In genomic region chr18:49500136-49500921, GRCh38 we compare ENCODE assay signal across 22 cellular contexts. TPM values are rescaled to one million over a fixed set of nuclear protein-coding genes. Genes with fewer than 3 reads are reported as not detected.
DNase-seq lines count a peak whose midpoint lies in the region; ATAC-seq and TF ChIP-seq lines count a peak whose summit lies in the region.
"Had no signal": no experiment of that assay in that cellular context is flagged by ENCODE, and none has a peak within 500 bp of the region (broad histone marks: within the 10 kb centered on the region; RNA-seq: fewer than 3 reads in every experiment).

No MANE protein-coding gene starts in this region.

- no peak overlapping the region for H2BK15ac ChIP-seq in H9 (ENCODE audit: low read depth, low read length)
- no peak overlapping the region for H2BK15ac ChIP-seq in neuronal stem cell (ENCODE audit: low read length)

- no peaks in the 10 kb centered on the region for H3K27me3 ChIP-seq in H9 (ENCODE audit: insufficient read depth, low read length)
- no peaks in the 10 kb centered on the region for H3K27me3 ChIP-seq in iPS-18a (ENCODE audit: control insufficient read depth, insufficient read depth, low read length)
- H3K27me3 ChIP-seq in neuronal stem cell (ENCODE audit: control insufficient read depth in 3 of 3, insufficient read depth in 3 of 3, low read depth in 1 of 3, low read length in 3 of 3), result peaks cover 0 to 58% (median 0%) of the 10 kb centered on the region in 3 experiments

- intact Hi-C loops in sciatic nerve (cut with DNase I), result no loop called here

- H3K23ac ChIP-seq in H9 (ENCODE audit: insufficient read length, low read depth, low read length), result no peak overlapping the region
- H3K23ac ChIP-seq in neuronal stem cell (ENCODE audit: low read depth, low read length, poor library complexity), result no peak overlapping the region

- H3K36me3 ChIP-seq in iPS-18a (ENCODE audit: control insufficient read depth, low read depth, low read length) (no peaks in the 10 kb centered on the region), neuronal stem cell (replicated peaks in 1 of 2; ENCODE audit: control insufficient read depth in 2 of 2, insufficient read depth in 2 of 2, low read length in 2 of 2) (no peaks in the 10 kb centered on the region)

- H2BK12ac ChIP-seq in H9 (ENCODE audit: insufficient read length, low read depth, low read length) (no peak overlapping the region), neuronal stem cell (ENCODE audit: low read length) (no peak overlapping the region)

- peaks cover 0 to 3% of the 10 kb centered on the region in 2 experiments; a peak in 1 of 5 replicates for H3K9me3 Mint-ChIP-seq in H9
- H3K9me3 Mint-ChIP-seq: CD8-positive, alpha-beta T cell had no signal

- no peaks in the 10 kb centered on the region; the same call in none of the 2 replicates for H3K27me3 Mint-ChIP-seq in H9 (ENCODE audit: low read depth)

- H3K4me1 Mint-ChIP-seq in H9, result peaks cover 40 to 47% of the 10 kb centered on the region in 2 experiments

- no peak overlapping the region for H3K4me2 ChIP-seq in H9 (ENCODE audit: insufficient read depth, insufficient read length, low read length)
- no peak overlapping the region for H3K4me2 ChIP-seq in neuronal stem cell (ENCODE audit: insufficient read depth, low read length, poor library complexity, severe bottlenecking)

- H3K4ac ChIP-seq in H9 (ENCODE audit: low read depth, low read length) (no peak overlapping the region), neuronal stem cell (ENCODE audit: low read length) (no peak overlapping the region)

- H4K20me1 ChIP-seq in H9 (ENCODE audit: control insufficient read depth, insufficient read depth, insufficient read length), result no peaks in the 10 kb centered on the region

- H2BK20ac ChIP-seq in H9 (ENCODE audit: low read depth, low read length, poor library complexity, severe bottlenecking), result no peak overlapping the region

- H2AK5ac ChIP-seq in H9 (ENCODE audit: insufficient read length, low read length) (no peak overlapping the region), neuronal stem cell (ENCODE audit: low read depth, low read length) (no peak overlapping the region)

- H3K4me1 ChIP-seq in H9 (ENCODE audit: insufficient read depth, low read length), result no peaks in the 10 kb centered on the region; the same call in 1 of the 2 replicates
- peaks cover 13% of the 10 kb centered on the region for H3K4me1 ChIP-seq in iPS-18a (ENCODE audit: control insufficient read depth, low read depth, low read length)
- peaks cover 5 to 13% of the 10 kb centered on the region in 2 donors for H3K4me1 ChIP-seq in neuronal stem cell (ENCODE audit: control insufficient read depth in 2 of 2, insufficient read depth in 1 of 2, low read depth in 1 of 2, low read length in 2 of 2)
- H3K4me1 ChIP-seq: parathyroid adenoma had no signal

- H3K9ac ChIP-seq in H9 (ENCODE audit: extremely low read depth, insufficient read length, low read length) (no peak overlapping the region), iPS-18a (ENCODE audit: low read length) (no peak overlapping the region), neuronal stem cell (ENCODE audit: low read depth, low read length, poor library complexity) (no peak overlapping the region)
- H3K9ac ChIP-seq: parathyroid adenoma had no signal

- H3K27ac ChIP-seq in H9 (ENCODE audit: insufficient read length, low read depth, low read length), result no peak overlapping the region
- peak overlapping the region; percentile 47 for H3K27ac ChIP-seq in iPS-18a (ENCODE audit: low read length)
- H3K27ac ChIP-seq in neuronal stem cell (replicated peaks; ENCODE audit: low read length), result peak overlapping the region; percentile 55
- H3K27ac ChIP-seq: parathyroid adenoma had no signal

- no peaks in the 10 kb centered on the region for H3K9me3 ChIP-seq in H9 (ENCODE audit: control insufficient read depth, low read depth, low read length)
- H3K9me3 ChIP-seq in iPS-18a (ENCODE audit: control insufficient read depth, low read depth, low read length), result no peaks in the 10 kb centered on the region
- no peaks in the 10 kb centered on the region for H3K9me3 ChIP-seq in neuronal stem cell (replicated peaks in 1 of 2; ENCODE audit: control insufficient read depth in 2 of 2, insufficient read depth in 1 of 2, low read depth in 1 of 2, low read length in 2 of 2)

- H3T11ph ChIP-seq in H9 (ENCODE audit: low read length), result no peak overlapping the region

- H3K79me2 ChIP-seq in H9 (ENCODE audit: insufficient read depth, low read length), result no peaks in the 10 kb centered on the region
- H3K79me2 ChIP-seq: parathyroid adenoma had no signal

- WGBS in H9 (ENCODE audit: extremely low coverage, insufficient read length, low lambda C conversion rate), result no CpG with 5 or more reads among the region's 15 CpGs
- no CpG with 5 or more reads among the region's 15 CpGs for WGBS in neuronal stem cell (ENCODE audit: extremely low coverage in 2 of 2, insufficient read length in 2 of 2, insufficient replicate concordance in 1 of 2), 2 donors

- no peak overlapping the region for H3K56ac ChIP-seq in H9 (ENCODE audit: insufficient read length, low read depth, low read length)

- peak overlapping the region in 1 of 2 experiments; percentile 62; a peak in 3 of 5 replicates for H3K4me3 Mint-ChIP-seq in H9
- H3K4me3 Mint-ChIP-seq: CD8-positive, alpha-beta T cell had no signal

- peak overlapping the region; percentile 41 for H3K4me3 ChIP-seq in iPS-18a (ENCODE audit: low read length)
- H3K4me3 ChIP-seq in neuronal stem cell (ENCODE audit: low read length in 2 of 2), result no peak overlapping the region
- H3K4me3 ChIP-seq in foreskin fibroblast (ENCODE audit: low read depth in 1 of 2, low read length in 2 of 2), result no peak overlapping the region
- H3K4me3 ChIP-seq: lung had no signal

- H3K36me3 Mint-ChIP-seq in H9 (ENCODE audit: insufficient read depth in 1 of 3, low read depth in 3 of 3), result no peaks in the 10 kb centered on the region; a peak in 1 of 7 replicates
- H3K36me3 Mint-ChIP-seq: CD8-positive, alpha-beta T cell had no signal

- no peak overlapping the region for H4K91ac ChIP-seq in H9 (ENCODE audit: insufficient read length, low read depth, low read length)
- H4K91ac ChIP-seq in neuronal stem cell (ENCODE audit: low read depth, low read length, poor library complexity), result no peak overlapping the region

- H3K23me2 ChIP-seq in H9 (ENCODE audit: insufficient read length, low read depth, low read length, poor library complexity, severe bottlenecking), result no peaks in the 10 kb centered on the region

- DNase-seq in H9 (peak; percentile 40), NCI-H82 (lab: John Stamatoyannopoulos, UW) (peak; percentile 80), neuronal stem cell (ENCODE audit: low spot score) (peak; percentile 87), sciatic nerve (ENCODE audit: low spot score) (no peak), foreskin fibroblast (no peak), NCI-H748 (lab: John Stamatoyannopoulos, UW; ENCODE audit: unreplicated experiment) (no peak)
- DNase-seq in stimulated activated CD4-positive, alpha-beta T cell treated with anti-CD3 and anti-CD28 coated beads, Interleukin-15, amount 100 ng/mL, for 24 hours, result no peak
- DNase-seq: activated CD4-positive, alpha-beta T cell treated with anti-CD3 and anti-CD28 coated beads for 1 hour; activated naive CD4-positive, alpha-beta T cell treated with anti-CD3 and anti-CD28 coated beads, Interleukin-2, amount 50 U/mL, for 16 hours; activated T-cell treated with anti-CD3 and anti-CD28 coated beads, Interleukin-2, amount 50 U/mL, for 48 hours; CD8-positive, alpha-beta T cell; DMS53; KG1; NCI-H2029; Right ventricle myocardium superior; small intestine; stimulated activated CD4-positive, alpha-beta T cell treated with anti-CD3 and anti-CD28 coated beads, Interleukin-4, amount 100 ng/mL, for 1 hour; stimulated activated naive CD8-positive, alpha-beta T cell treated with anti-CD3 and anti-CD28 coated beads, Interleukin-15, Interleukin-2, amounts not matched to agents 100 U/mL and 50 U/mL, for 24 hours; SW 1271 had no signal

- TF ChIP-seq CTCF in H9 (conservative IDR thresholded peaks at IDR 0.05), result no peak; the same call in 2 of the 3 replicates
- TF ChIP-seq CTCF in foreskin fibroblast (IDR thresholded peaks at IDR 0.05; ENCODE audit: low read depth, low read length), result no peak

- no peak overlapping the region for H2BK120ac ChIP-seq in H9 (ENCODE audit: low read depth, low read length, poor library complexity, severe bottlenecking)
- H2BK120ac ChIP-seq in neuronal stem cell (ENCODE audit: low read depth, low read length), result no peak overlapping the region

- H3K79me1 ChIP-seq in H9 (ENCODE audit: insufficient read depth, low read depth, low read length, poor library complexity, severe bottlenecking), result no peaks in the 10 kb centered on the region
- no peaks in the 10 kb centered on the region for H3K79me1 ChIP-seq in neuronal stem cell (ENCODE audit: low read depth, low read length)

- no peak overlapping the region for H4K5ac ChIP-seq in H9 (ENCODE audit: insufficient read length, low read depth, low read length)

- no peak overlapping the region for H2BK5ac ChIP-seq in H9 (ENCODE audit: insufficient read length, low read length)
- no peak overlapping the region for H2BK5ac ChIP-seq in neuronal stem cell (ENCODE audit: low read length)

- H3K18ac ChIP-seq in H9 (ENCODE audit: insufficient read length, low read depth, low read length) (no peak overlapping the region), neuronal stem cell (ENCODE audit: low read length) (no peak overlapping the region)

- H3K14ac ChIP-seq in H9 (ENCODE audit: insufficient read depth, low read length), result no peak overlapping the region
- no peak overlapping the region for H3K14ac ChIP-seq in neuronal stem cell (ENCODE audit: low read length)

- H2AFZ ChIP-seq in H9 (ENCODE audit: low read length) (no peak overlapping the region), neuronal stem cell (ENCODE audit: low read length) (no peak overlapping the region)
- H2AFZ ChIP-seq: parathyroid adenoma had no signal

- peak overlapping the region in 2 of 3 experiments; percentile 42 to 87; a peak in 3 of 7 replicates for H3K27ac Mint-ChIP-seq in H9
- H3K27ac Mint-ChIP-seq: CD8-positive, alpha-beta T cell had no signal

- ATAC-seq in sciatic nerve, result no peak
- ATAC-seq: CD8-positive, alpha-beta T cell; stimulated activated naive CD8-positive, alpha-beta T cell treated with anti-CD3 and anti-CD28 coated beads, Interleukin-15, Interleukin-2, amounts not matched to agents 100 U/mL and 50 U/mL, for 24 hours had no signal

- H4K8ac ChIP-seq in H9 (replicated peaks; ENCODE audit: insufficient read length, low read depth, low read length), result no peak overlapping the region
- H4K8ac ChIP-seq in neuronal stem cell (ENCODE audit: low read depth, low read length), result no peak overlapping the region

RNA-seq across cellular contexts. Expression of gene RPL17, which starts 8.1 kb away (rescaled TPM):
- total RNA-seq in H9 (2021) (2,741 and 2,816 TPM in 2 replicates), sciatic nerve (1,143 TPM)
- polyA plus RNA-seq in neuronal stem cell (2013, experiment 1 of 2), result 5,551 TPM
- polyA plus RNA-seq in neuronal stem cell (2013, experiment 2 of 2), result 5,737 TPM

RNA-seq across cellular contexts. Expression of gene C18orf32, which starts 13.3 kb away (rescaled TPM):
- total RNA-seq in H9 (2021), result 24.4 and 26.7 TPM in 2 replicates
- 77.9 TPM for polyA plus RNA-seq in neuronal stem cell (2013, experiment 1 of 2)
- 78.9 TPM for polyA plus RNA-seq in neuronal stem cell (2013, experiment 2 of 2)
- total RNA-seq in sciatic nerve, result 54.6 TPM

RNA-seq across cellular contexts. Expression of gene DYM, which starts 39.9 kb away (rescaled TPM):
- total RNA-seq in H9 (2021) (53.8 and 57.4 TPM in 2 replicates), sciatic nerve (82.7 TPM)
- 46.2 TPM for polyA plus RNA-seq in neuronal stem cell (2013, experiment 1 of 2)
- 49.2 TPM for polyA plus RNA-seq in neuronal stem cell (2013, experiment 2 of 2)

Comparison
In these comparisons a context has a peak if more than half of its experiments do, and no peak if none do; other contexts are left out.
1. DNase-seq: peak in H9 (single experiment), NCI-H82 (single experiment) and neuronal stem cell (single experiment); none in sciatic nerve (single experiment), foreskin fibroblast (0 of 2), NCI-H748 (single experiment) and stimulated activated CD4-positive, alpha-beta T cell treated with anti-CD3 and anti-CD28 coated beads, Interleukin-15, amount 100 ng/mL, for 24 hours (single experiment).